ENCODE assay signal across 8 cellular contexts in the genomic region with DNA sequence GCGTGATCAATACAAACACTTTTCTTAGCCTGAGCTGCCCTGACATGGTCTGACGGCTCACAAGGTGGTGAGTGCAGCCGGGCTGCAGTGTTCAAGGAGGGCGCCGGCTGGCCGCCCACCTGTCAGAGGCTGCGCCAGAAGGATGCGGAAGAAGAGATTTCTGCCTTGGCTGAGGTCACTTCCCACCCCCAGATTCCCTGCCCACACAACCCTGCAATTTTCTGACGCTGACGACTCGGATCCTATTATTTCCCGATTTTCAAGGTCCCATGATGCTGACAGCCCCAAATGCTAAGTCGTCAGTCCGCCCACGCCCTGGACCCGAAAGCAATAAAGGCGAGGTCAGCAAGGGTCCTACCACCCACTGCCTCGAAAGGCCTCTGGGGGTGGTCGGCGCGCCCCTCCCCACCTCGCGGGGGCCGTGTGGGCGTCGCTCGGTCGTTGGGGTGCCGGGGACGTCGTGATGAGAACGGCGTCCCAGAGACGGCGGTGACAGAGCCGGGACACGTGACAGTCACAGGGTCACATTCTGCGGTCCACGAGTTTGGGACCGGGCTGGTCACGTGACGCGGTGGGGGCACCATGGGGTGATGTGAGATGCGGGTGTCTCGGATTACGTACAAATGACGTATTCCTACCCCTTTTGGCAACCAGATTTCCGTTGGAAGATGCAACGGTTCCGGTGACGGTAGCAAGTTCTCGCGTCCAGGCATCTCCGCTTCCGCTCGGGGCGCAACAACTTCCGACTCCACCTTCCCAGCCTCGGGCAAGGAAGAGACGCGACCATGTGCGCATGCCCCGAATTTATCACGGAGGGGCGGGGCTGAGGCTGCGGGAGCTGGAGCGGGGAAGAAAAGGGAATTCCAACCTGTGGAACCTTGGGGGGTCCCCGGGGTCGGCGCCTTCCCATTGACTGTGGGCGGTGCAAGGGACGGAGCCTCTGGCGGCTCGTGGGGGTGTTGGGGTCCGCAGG. TPM values are rescaled to one million over a fixed set of nuclear protein-coding genes. Genes with fewer than 3 reads are reported as not detected.
DNase-seq lines count a peak whose midpoint lies in the region; ATAC-seq and TF ChIP-seq lines count a peak whose summit lies in the region.

A gene with protein sequence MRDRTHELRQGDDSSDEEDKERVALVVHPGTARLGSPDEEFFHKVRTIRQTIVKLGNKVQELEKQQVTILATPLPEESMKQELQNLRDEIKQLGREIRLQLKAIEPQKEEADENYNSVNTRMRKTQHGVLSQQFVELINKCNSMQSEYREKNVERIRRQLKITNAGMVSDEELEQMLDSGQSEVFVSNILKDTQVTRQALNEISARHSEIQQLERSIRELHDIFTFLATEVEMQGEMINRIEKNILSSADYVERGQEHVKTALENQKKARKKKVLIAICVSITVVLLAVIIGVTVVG (plus strand): TSS at position 823 of the 973 bp plus-strand sequence. CDS start 248 bp downstream, outside the sequence.

- peak within 1 kb of the TSS; percentile 96 for H3K9ac ChIP-seq in mucosa of stomach (ENCODE audit: low read length)

- peak within 1 kb of the TSS; percentile 98 for H2AFZ ChIP-seq in PC-9

- H3K36me3 Mint-ChIP-seq in activated T-cell treated with anti-CD3 and anti-CD28 coated beads, Interleukin-2, amount 50 U/mL, for 24 hours (ENCODE audit: low read depth) = peaks cover 32% of the 10 kb centered on the region

- H3K9me2 ChIP-seq in PC-9 (ENCODE audit: insufficient read depth) = no peaks in the 10 kb centered on the region

- H3K4me3 Mint-ChIP-seq in activated T-cell treated with anti-CD3 and anti-CD28 coated beads, Interleukin-2, amount 50 U/mL, for 24 hours = peak within 1 kb of the TSS; percentile 91

- peak within 1 kb of the TSS; percentile 62 for H3K27ac ChIP-seq in PC-9

- peak; percentile 63 for TF ChIP-seq POLR2A in erythroblast (IDR thresholded peaks at IDR 0.05; ENCODE audit: low read length)

- TF ChIP-seq CTCF in PC-9 (conservative IDR thresholded peaks at IDR 0.05) = no peak

- POLR2A ChIA-PET in PC-9 (lab: Charles Lee; ENCODE audit: unreplicated experiment) = interaction anchor here (0.6 to 0.7 kb wide), 5 partner anchors 11 to 117 kb away, joined by 3 to 7 read pairs (median 4); partner anchors contain the start of gene KAT8

- ATAC-seq in GM21619 (IDR thresholded peaks at IDR 0.05; ENCODE audit: unreplicated experiment) = peak; percentile 80

- H3K27me3 ChIP-seq in PC-9 (ENCODE audit: insufficient read depth, low read depth) = no peaks in the 10 kb centered on the region
- no peaks in the 10 kb centered on the region for H3K27me3 ChIP-seq in mucosa of stomach (ENCODE audit: control insufficient read depth, insufficient read depth, low read length)

- H3K36me3 ChIP-seq in PC-9 (ENCODE audit: low read depth) (no peaks in the 10 kb centered on the region), mucosa of stomach (ENCODE audit: control insufficient read depth, insufficient read depth, low read length) (peaks cover 4% of the 10 kb centered on the region)

- H3K4me2 ChIP-seq in PC-9 = peak within 1 kb of the TSS; percentile 97

- H3K4me3 ChIP-seq in Jurkat, Clone E6-1 (ENCODE audit: low read length) = peak within 1 kb of the TSS; percentile 94
- H3K4me3 ChIP-seq in PC-9 = peak within 1 kb of the TSS; percentile 87
- H3K4me3 ChIP-seq in mucosa of stomach (ENCODE audit: low read length) = peak within 1 kb of the TSS; percentile 100

- peak within 1 kb of the TSS; percentile 96 for H3K27ac Mint-ChIP-seq in activated T-cell treated with anti-CD3 and anti-CD28 coated beads, Interleukin-2, amount 50 U/mL, for 24 hours

- intact Hi-C loops in PC-9 (cut with micrococcal nuclease; ENCODE audit: unreplicated experiment) = loop anchor here (1.0 to 2.0 kb wide), 7 partner anchors 36 to 374 kb away; partner anchors contain the start of genes FBRS, HSD3B7, KAT8 and VKORC1

- CTCF ChIA-PET in PC-9 (lab: Charles Lee) = interaction anchor here (0.6 kb wide), 1 partner anchor 354 kb away, joined by 3 read pairs; no protein-coding TSS in a partner anchor

- H3F3A ChIP-seq in PC-9 (ENCODE audit: insufficient read depth, low read depth) = peaks cover 12% of the 10 kb centered on the region; the same call in 1 of the 2 replicates

- H3K9me3 Mint-ChIP-seq in activated T-cell treated with anti-CD3 and anti-CD28 coated beads, Interleukin-2, amount 50 U/mL, for 24 hours = no peaks in the 10 kb centered on the region

- peaks cover 19% of the 10 kb centered on the region for H3K79me2 ChIP-seq in PC-9 (ENCODE audit: low read depth)

- peaks cover 9% of the 10 kb centered on the region for H4K20me1 ChIP-seq in PC-9 (ENCODE audit: insufficient read depth)

- TSS peak; percentile 51 for BruUV-seq in PC-9 (replicated peaks; lab: Mats Ljungman, UMichigan)

- peak; percentile 88 for DNase-seq in DMS114 treated with DMSO at 0.1 percent for 48 hours (lab: John Stamatoyannopoulos, UW; ENCODE audit: unreplicated experiment)
- peak; percentile 94 for DNase-seq in Jurkat, Clone E6-1 (ENCODE audit: low read depth, low spot score)
- DNase-seq in PC-9 = peak; percentile 93 to 99
- DNase-seq in activated T-cell treated with anti-CD3 and anti-CD28 coated beads, Interleukin-2, amount 50 U/mL, for 24 hours = peak; percentile 95
- peak; percentile 99 for DNase-seq in erythroblast (lab: John Stamatoyannopoulos, UW)
- DNase-seq in stimulated activated CD8-positive, alpha-beta memory T cell treated with anti-CD3 and anti-CD28 coated beads, Interleukin-7, amount 100 ng/mL, for 1 hour (ENCODE audit: low read depth in 2 of 2) = peak; percentile 93 to 94

- H3K4me1 Mint-ChIP-seq in activated T-cell treated with anti-CD3 and anti-CD28 coated beads, Interleukin-2, amount 50 U/mL, for 24 hours (ENCODE audit: low read depth) = peaks cover 23% of the 10 kb centered on the region

- H3K4me1 ChIP-seq in PC-9 (replicated peaks; ENCODE audit: insufficient read depth) (peaks cover 12% of the 10 kb centered on the region), mucosa of stomach (ENCODE audit: control insufficient read depth, insufficient read depth, low read length) (peaks cover 21% of the 10 kb centered on the region)

- H3K9me3 ChIP-seq in PC-9 (ENCODE audit: insufficient read depth, low read depth) (no peaks in the 10 kb centered on the region), mucosa of stomach (ENCODE audit: control insufficient read depth, low read length) (no peaks in the 10 kb centered on the region)

- H3K27me3 Mint-ChIP-seq in activated T-cell treated with anti-CD3 and anti-CD28 coated beads, Interleukin-2, amount 50 U/mL, for 24 hours = no peaks in the 10 kb centered on the region

RNA-seq across cellular contexts. Expression of the gene that starts here (rescaled TPM):
- polyA plus RNA-seq in Jurkat, Clone E6-1 (2012; ENCODE audit: insufficient read depth, insufficient read length) = 35.5 TPM
- 85.8 and 100 TPM in 2 replicates for total RNA-seq in PC-9 (2021)

Comparison
In these comparisons a context has a peak if more than half of its experiments do, and no peak if none do; other contexts are left out.
1. Peak in every context shown above with its lines: DNase-seq, ATAC-seq, H3K4me3 ChIP-seq and H3K27ac ChIP-seq.